In genomic region chr2:231000211-231000904, GRCh38 we compare ENCODE assay signal across 16 cellular contexts. TPM values are rescaled to one million over a fixed set of nuclear protein-coding genes. Genes with fewer than 3 reads are reported as not detected.
A peak's percentile ranks its signal among the peaks of the same experiment; 100 is the strongest.
DNase-seq lines count a peak whose midpoint lies in the region; ATAC-seq, FAIRE-seq and TF ChIP-seq lines count a peak whose summit lies in the region.
"Had no signal": no experiment of that assay in that cellular context is flagged by ENCODE, and none has a peak within 500 bp of the region (broad histone marks: within the 10 kb centered on the region; RNA-seq: fewer than 3 reads in every experiment).

No MANE protein-coding gene starts in this region.

- 19% methylated on average over 24 of the region's 24 CpGs for WGBS in pancreas, 2 donors

- ATAC-seq in pancreas (peak; percentile 53 to 90 (median 82)), GM21390 (IDR thresholded peaks at IDR 0.05; ENCODE audit: unreplicated experiment) (no peak)
- no peak for ATAC-seq in naive thymus-derived CD8-positive, alpha-beta T cell

- FAIRE-seq in pancreas (lab: Jason Lieb, UNC), result no peak

- no peaks in the 10 kb centered on the region for H3K9me3 ChIP-seq in pancreas
- H3K9me3 ChIP-seq: esophagus muscularis mucosa had no signal

- H3K27me3 ChIP-seq in pancreas, result no peaks in the 10 kb centered on the region

- peaks cover 0 to 2% (median 0%) of the 10 kb centered on the region in 3 donors for H3K36me3 Mint-ChIP-seq in naive thymus-derived CD8-positive, alpha-beta T cell
- H3K36me3 Mint-ChIP-seq: IgD-negative memory B cell, mesothelial cell of epicardium had no signal

- H3K4me3 Mint-ChIP-seq in naive thymus-derived CD8-positive, alpha-beta T cell, result no peak overlapping the region
- H3K4me3 Mint-ChIP-seq: activated naive CD8-positive, alpha-beta T cell; central memory CD8-positive, alpha-beta T cell; mesothelial cell of epicardium had no signal

- H3K4me1 Mint-ChIP-seq in naive thymus-derived CD8-positive, alpha-beta T cell, result peaks cover 0 to under 1% (median 0%) of the 10 kb centered on the region in 4 donors
- H3K4me1 Mint-ChIP-seq: central memory CD8-positive, alpha-beta T cell; IgD-negative memory B cell; mesothelial cell of epicardium had no signal

- H3K27me3 Mint-ChIP-seq in naive thymus-derived CD8-positive, alpha-beta T cell, result peaks cover 18 to 53% (median 42%) of the 10 kb centered on the region in 5 donors

- peak overlapping the region in 1 of 10 donors; percentile 42 for H3K27ac Mint-ChIP-seq in naive thymus-derived CD8-positive, alpha-beta T cell
- H3K27ac Mint-ChIP-seq: activated naive CD8-positive, alpha-beta T cell; IgD-negative memory B cell; mesothelial cell of epicardium had no signal

- H3K36me3 ChIP-seq in pancreas, result no peaks in the 10 kb centered on the region
- H3K36me3 ChIP-seq: esophagus muscularis mucosa had no signal

- intact Hi-C loops in pancreas (cut with DNase I), result no loop called here

- no peaks in the 10 kb centered on the region for H3K4me1 ChIP-seq in pancreas
- H3K4me1 ChIP-seq: esophagus muscularis mucosa had no signal

- TF ChIP-seq CTCF in epithelial cell of proximal tubule (conservative IDR thresholded peaks at IDR 0.05; ENCODE audit: low read depth, low read length), result peak; percentile 28
- no peak for TF ChIP-seq CTCF in pancreas (IDR thresholded peaks at IDR 0.05)

- DNase-seq in NCI-H1417 (lab: John Stamatoyannopoulos, UW) (peak in 2 of 3 experiments; percentile 28 to 42), NCI-H1417 treated with DMSO at 0.1 percent for 48 hours (lab: John Stamatoyannopoulos, UW) (no peak), NCI-H510A treated with DMSO at 0.1 percent for 48 hours (lab: John Stamatoyannopoulos, UW) (peak; percentile 36), epithelial cell of proximal tubule (ENCODE audit: low read depth) (no peak), pancreas (peak in 5 of 6 donors; percentile 22 to 83 (median 42)), H4 (ENCODE audit: low spot score) (no peak)
- no peak for DNase-seq in naive thymus-derived CD8-positive, alpha-beta T cell
- DNase-seq: ACHN; activated CD4-positive, CD25-positive, alpha-beta regulatory T cell had no signal

- POLR2A ChIA-PET in naive thymus-derived CD8-positive, alpha-beta T cell (lab: Charles Lee), result no interaction called here

- H3K4me3 ChIP-seq in epithelial cell of proximal tubule (ENCODE audit: low read depth, low read length) (no peak overlapping the region), pancreas (no peak overlapping the region)
- H3K4me3 ChIP-seq: esophagus muscularis mucosa had no signal

- H3K9me3 Mint-ChIP-seq in naive thymus-derived CD8-positive, alpha-beta T cell, result peaks cover 0 to 28% (median 7%) of the 10 kb centered on the region in 9 donors

- H3K27ac ChIP-seq in pancreas, result no peak overlapping the region
- H3K27ac ChIP-seq: esophagus muscularis mucosa had no signal

RNA-seq across cellular contexts. Expression of gene SPATA3, which starts 4.4 kb away (rescaled TPM):
- not detected in 2 replicates for total RNA-seq in epithelial cell of proximal tubule
- not detected for total RNA-seq in pancreas
- polyA plus RNA-seq in pancreas, result not detected
- total RNA-seq in H4 (2014; rRNA removed; shearing (Covaris generic)), result not detected in 2 replicates
- not detected for total RNA-seq in naive thymus-derived CD8-positive, alpha-beta T cell
- not detected for polyA plus RNA-seq in naive thymus-derived CD8-positive, alpha-beta T cell
- total RNA-seq: esophagus muscularis mucosa, mesothelial cell of epicardium had no signal
- polyA plus RNA-seq: IgD-negative memory B cell, thymus had no signal

RNA-seq across cellular contexts. Expression of gene C2orf72, which starts 37.0 kb away (rescaled TPM):
- total RNA-seq in epithelial cell of proximal tubule (0.29 and 3.8 TPM in 2 replicates), pancreas (10 to 100 TPM in 2 of 6 donors, 1 to 10 TPM in 4; 5.3 to 12.5 (median 8.4) TPM)
- 10 to 100 TPM; 16.1 to 31.2 TPM for polyA plus RNA-seq in pancreas
- 0.75 and 1.4 TPM in 2 replicates for total RNA-seq in H4 (2014; rRNA removed; shearing (Covaris generic))
- total RNA-seq in naive thymus-derived CD8-positive, alpha-beta T cell, result not detected
- not detected for polyA plus RNA-seq in naive thymus-derived CD8-positive, alpha-beta T cell
- polyA plus RNA-seq: IgD-negative memory B cell had no signal

RNA-seq across cellular contexts. Expression of gene PSMD1, which starts 56.3 kb away (rescaled TPM):
- total RNA-seq in epithelial cell of proximal tubule (87.3 and 128 TPM in 2 replicates), pancreas (10 to 100 TPM; 13.4 to 33.4 (median 25.1) TPM)
- 10 to 100 TPM; 20.2 to 35.6 TPM for polyA plus RNA-seq in pancreas
- total RNA-seq in H4 (2014; rRNA removed; shearing (Covaris generic)), result 129 and 131 TPM in 2 replicates
- 10 to 100 TPM; 41.6 to 46.0 TPM for total RNA-seq in naive thymus-derived CD8-positive, alpha-beta T cell
- polyA plus RNA-seq in naive thymus-derived CD8-positive, alpha-beta T cell, result 10 to 100 TPM; 43.0 to 54.3 (median 48.3) TPM

Comparison
In these comparisons a context has a peak if more than half of its experiments do, and no peak if none do; other contexts are left out.
1. DNase-seq: peak in NCI-H1417 (2 of 3), NCI-H510A treated with DMSO at 0.1 percent for 48 hours (single experiment) and pancreas (5 of 6); none in NCI-H1417 treated with DMSO at 0.1 percent for 48 hours (single experiment), epithelial cell of proximal tubule (single experiment), H4 (single experiment) and naive thymus-derived CD8-positive, alpha-beta T cell (0 of 10).
2. ATAC-seq: peak in pancreas (4 of 4); none in naive thymus-derived CD8-positive, alpha-beta T cell (0 of 2) and GM21390 (single experiment).